8 cellular contexts compared by ENCODE assay signal in the genomic region with DNA sequence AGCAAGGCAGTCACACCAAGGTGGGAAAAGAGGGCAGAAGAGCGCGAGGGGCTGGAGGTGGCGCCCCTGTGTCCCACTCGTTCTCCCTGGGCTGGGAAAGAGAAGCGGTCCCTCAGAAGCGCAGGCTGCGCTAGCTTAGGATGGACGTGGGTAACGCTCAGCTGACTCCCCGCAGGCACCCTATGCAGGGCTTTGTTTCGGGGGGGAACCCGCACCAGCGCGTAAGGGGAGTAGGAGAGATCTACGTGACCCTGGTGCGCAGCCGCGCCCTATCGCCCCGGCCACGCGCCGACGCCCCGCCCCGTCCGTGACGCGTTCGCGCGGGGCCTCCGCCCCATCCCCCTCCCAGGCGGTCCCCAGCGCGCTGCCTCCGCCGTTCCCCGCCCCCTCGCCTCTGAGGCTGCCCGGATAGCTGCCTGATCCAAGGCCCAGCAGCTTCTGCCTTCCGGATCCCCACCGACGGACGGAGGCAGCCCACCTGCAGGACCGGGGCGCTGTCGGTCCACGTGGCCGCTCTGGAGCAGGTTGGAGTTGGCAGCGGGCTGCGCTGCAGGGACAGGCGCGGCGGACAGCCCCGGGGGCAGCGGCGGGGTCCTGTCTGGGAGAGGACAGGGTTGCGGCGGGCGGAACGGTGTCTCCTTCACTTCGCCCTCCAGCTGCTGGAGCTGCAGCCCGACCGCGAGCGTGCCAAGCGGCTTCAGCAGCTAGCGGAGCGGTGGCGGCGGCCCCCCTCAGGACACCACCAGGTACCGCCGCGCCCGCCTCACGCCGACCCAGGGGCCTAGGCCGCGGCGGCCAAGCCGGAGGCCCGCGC. TPM values are rescaled to one million over a fixed set of nuclear protein-coding genes. Genes with fewer than 3 reads are reported as not detected.
DNase-seq lines count a peak whose midpoint lies in the region; ATAC-seq and TF ChIP-seq lines count a peak whose summit lies in the region.

A gene with protein sequence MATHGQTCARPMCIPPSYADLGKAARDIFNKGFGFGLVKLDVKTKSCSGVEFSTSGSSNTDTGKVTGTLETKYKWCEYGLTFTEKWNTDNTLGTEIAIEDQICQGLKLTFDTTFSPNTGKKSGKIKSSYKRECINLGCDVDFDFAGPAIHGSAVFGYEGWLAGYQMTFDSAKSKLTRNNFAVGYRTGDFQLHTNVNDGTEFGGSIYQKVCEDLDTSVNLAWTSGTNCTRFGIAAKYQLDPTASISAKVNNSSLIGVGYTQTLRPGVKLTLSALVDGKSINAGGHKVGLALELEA (plus strand): TSS at position 604 of the 814 bp plus-strand sequence. CDS start 363 bp downstream, outside the sequence.

- ATAC-seq in GM19463 (IDR thresholded peaks at IDR 0.05; ENCODE audit: unreplicated experiment): peak; percentile 75
- ATAC-seq in activated CD8-positive, alpha-beta memory T cell treated with anti-CD3 and anti-CD28 coated beads, Interleukin-2, amount 10 ng/mL, durations not matched to agents 7 days and 5 days: peak; percentile 92

- H3K27ac ChIP-seq in HL-60 (replicated peaks): peak within 1 kb of the TSS; percentile 100
- H3K27ac ChIP-seq in endodermal cell (ENCODE audit: low read depth, low read length): peak within 1 kb of the TSS; percentile 100

- H3K4me1 Mint-ChIP-seq in activated CD8-positive, alpha-beta memory T cell treated with anti-CD3 and anti-CD28 coated beads, Interleukin-2, amount 10 ng/mL, durations not matched to agents 7 days and 5 days: peaks cover 44% of the 10 kb centered on the region
- H3K4me1 Mint-ChIP-seq in endodermal cell: peaks cover 49% of the 10 kb centered on the region
- peaks cover 34% of the 10 kb centered on the region for H3K4me1 Mint-ChIP-seq in mesothelial cell of epicardium

- peak within 1 kb of the TSS; percentile 95 for H3K9ac ChIP-seq in endodermal cell (ENCODE audit: extremely low read depth, low read length, poor library complexity, severe bottlenecking)

- no peaks in the 10 kb centered on the region for H3K9me3 ChIP-seq in endodermal cell (ENCODE audit: control insufficient read depth, low read length)

- H3K36me3 Mint-ChIP-seq in activated CD8-positive, alpha-beta memory T cell treated with anti-CD3 and anti-CD28 coated beads, Interleukin-2, amount 10 ng/mL, durations not matched to agents 7 days and 5 days: peaks cover 24% of the 10 kb centered on the region
- H3K36me3 Mint-ChIP-seq in endodermal cell (ENCODE audit: low read depth): peaks cover 38% of the 10 kb centered on the region
- peaks cover 12% of the 10 kb centered on the region for H3K36me3 Mint-ChIP-seq in mesothelial cell of epicardium

- CTCF ChIA-PET in activated CD8-positive, alpha-beta memory T cell treated with anti-CD3 and anti-CD28 coated beads, Interleukin-2, amount 10 ng/mL, durations not matched to agents 7 days and 5 days (lab: Charles Lee): interaction anchor here (0.6 to 4.6 kb wide), 10 partner anchors 14 to 1077 kb away, joined by 3 to 70 read pairs (median 8); a partner anchor contains a TSS

- no peaks in the 10 kb centered on the region for H3K27me3 Mint-ChIP-seq in activated CD8-positive, alpha-beta memory T cell treated with anti-CD3 and anti-CD28 coated beads, Interleukin-2, amount 10 ng/mL, durations not matched to agents 7 days and 5 days
- H3K27me3 Mint-ChIP-seq in endodermal cell (ENCODE audit: insufficient read depth) (no peaks in the 10 kb centered on the region), mesothelial cell of epicardium (ENCODE audit: low read depth) (no peaks in the 10 kb centered on the region)

- TF ChIP-seq CTCF in HL-60 (IDR thresholded peaks at IDR 0.05; ENCODE audit: insufficient read depth, low read length): no peak
- TF ChIP-seq CTCF in endodermal cell (conservative IDR thresholded peaks at IDR 0.05): no peak
- TF ChIP-seq CTCF in mesothelial cell of epicardium (IDR thresholded peaks at IDR 0.05; ENCODE audit: unreplicated experiment): no peak

- H3K27me3 ChIP-seq in HL-60 (ENCODE audit: insufficient read depth, poor library complexity, severe bottlenecking) (no peaks in the 10 kb centered on the region), endodermal cell (ENCODE audit: control insufficient read depth, insufficient read depth, low read length, poor library complexity, severe bottlenecking) (no peaks in the 10 kb centered on the region)

- H3K4me3 ChIP-seq in HL-60 (replicated peaks; ENCODE audit: insufficient read depth, low read length): peak within 1 kb of the TSS; percentile 71
- H3K4me3 ChIP-seq in endodermal cell (ENCODE audit: low read length): peak within 1 kb of the TSS; percentile 98

- 0% methylated on average over 21 to 84 of the region's 84 CpGs for WGBS in endodermal cell (ENCODE audit: insufficient coverage in 1 of 2, insufficient read length in 1 of 2), 2 experiments

- DNase-seq in CMK (ENCODE audit: low read depth) (peak; percentile 80), HL-60 (ENCODE audit: low read depth in 1 of 2, low spot score in 1 of 2) (peak; percentile 76 to 88), NOMO-1 treated with DMSO at 0.1 percent for 48 hours (lab: John Stamatoyannopoulos, UW; ENCODE audit: unreplicated experiment) (peak; percentile 85), endodermal cell (peak; percentile 95), mesothelial cell of epicardium (ENCODE audit: low spot score in 2 of 2, unreplicated experiment in 2 of 2) (peak; percentile 80 to 92)
- peak; percentile 94 for DNase-seq in activated CD8-positive, alpha-beta memory T cell treated with anti-CD3 and anti-CD28 coated beads, Interleukin-2, amount 10 ng/mL, durations not matched to agents 7 days and 5 days
- peak; percentile 91 for DNase-seq in stimulated activated CD8-positive, alpha-beta memory T cell treated with anti-CD3 and anti-CD28 coated beads, Interleukin-15, amount 100 ng/mL, for 48 hours (ENCODE audit: low read depth in 2 of 2)

- peak within 1 kb of the TSS; percentile 97 for H3K4me3 Mint-ChIP-seq in activated CD8-positive, alpha-beta memory T cell treated with anti-CD3 and anti-CD28 coated beads, Interleukin-2, amount 10 ng/mL, durations not matched to agents 7 days and 5 days
- H3K4me3 Mint-ChIP-seq in endodermal cell (peak within 1 kb of the TSS; percentile 99), mesothelial cell of epicardium (peak within 1 kb of the TSS; percentile 90)

- H3K36me3 ChIP-seq in endodermal cell (ENCODE audit: control insufficient read depth, insufficient read depth, low read length): peaks cover 38% of the 10 kb centered on the region

- no peaks in the 10 kb centered on the region for H3K9me3 Mint-ChIP-seq in activated CD8-positive, alpha-beta memory T cell treated with anti-CD3 and anti-CD28 coated beads, Interleukin-2, amount 10 ng/mL, durations not matched to agents 7 days and 5 days (ENCODE audit: low read depth)
- H3K9me3 Mint-ChIP-seq in endodermal cell (no peaks in the 10 kb centered on the region), mesothelial cell of epicardium (no peaks in the 10 kb centered on the region)

- H3K27ac Mint-ChIP-seq in activated CD8-positive, alpha-beta memory T cell treated with anti-CD3 and anti-CD28 coated beads, Interleukin-2, amount 10 ng/mL, durations not matched to agents 7 days and 5 days: peak within 1 kb of the TSS; percentile 100
- H3K27ac Mint-ChIP-seq in endodermal cell: peak within 1 kb of the TSS; percentile 95
- H3K27ac Mint-ChIP-seq in mesothelial cell of epicardium: peak within 1 kb of the TSS; percentile 99

- peaks cover 17% of the 10 kb centered on the region for H3K4me1 ChIP-seq in endodermal cell (ENCODE audit: control insufficient read depth, insufficient read depth, low read length)

RNA-seq across cellular contexts. Expression of the gene that starts here (rescaled TPM):
- 100 to 1,000 TPM; 136 to 156 TPM for total RNA-seq in activated CD8-positive, alpha-beta memory T cell treated with anti-CD3 and anti-CD28 coated beads, Interleukin-2, amount 10 ng/mL, durations not matched to agents 7 days and 5 days
- 100 to 1,000 TPM; 277 to 292 TPM for total RNA-seq in endodermal cell
- 259 TPM for polyA plus RNA-seq in endodermal cell (2013, experiment 1 of 2)
- 244 TPM for polyA plus RNA-seq in endodermal cell (2013, experiment 2 of 2)
- total RNA-seq in mesothelial cell of epicardium: 144 to 154 TPM (median 149 TPM) in 3 replicates

Comparison
In these comparisons a context has a peak if more than half of its experiments do, and no peak if none do; other contexts are left out.
1. Peak in every context shown above with its lines: DNase-seq, ATAC-seq, H3K4me3 ChIP-seq and H3K27ac ChIP-seq.